Comparison of ENCODE assay signal across 23 cellular contexts in the genomic region with DNA sequence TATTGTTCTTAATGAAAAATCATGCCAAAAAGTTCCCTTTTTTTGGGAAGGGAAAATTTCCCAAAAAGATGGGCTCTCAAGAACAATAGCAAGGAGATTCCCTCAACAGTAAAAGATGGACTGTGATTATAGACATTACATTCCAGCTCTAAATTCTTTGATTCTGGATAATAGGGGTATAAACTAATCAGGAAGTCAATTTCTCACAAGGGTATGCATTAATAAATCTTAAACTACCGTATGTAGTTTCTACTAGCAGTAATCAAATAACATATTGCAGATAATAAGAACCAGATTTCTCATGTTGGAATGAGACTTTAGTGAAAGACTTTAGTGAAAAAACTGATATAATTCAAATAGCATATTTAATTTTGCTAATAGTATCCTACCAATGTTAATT.
"Had no signal": no experiment of that assay in that cellular context is flagged by ENCODE, and none has a peak within 500 bp of the region (broad histone marks: within the 10 kb centered on the region; RNA-seq: fewer than 3 reads in every experiment).

No MANE protein-coding gene starts in this region.

- H3K27ac ChIP-seq: colonic mucosa, coronary artery, dorsolateral prefrontal cortex, epithelial cell of prostate, esophagus muscularis mucosa, esophagus squamous epithelium, foreskin keratinocyte, gastrocnemius medialis, gastroesophageal sphincter, heart left ventricle, heart right ventricle had no signal

- H3K27me3 ChIP-seq: colonic mucosa, dorsolateral prefrontal cortex, esophagus muscularis mucosa, esophagus squamous epithelium, gastrocnemius medialis, gastroesophageal sphincter, heart left ventricle, heart right ventricle had no signal

- ATAC-seq: effector memory CD8-positive, alpha-beta T cell; esophagus mucosa; foreskin keratinocyte; gastrocnemius medialis; gastroesophageal sphincter had no signal

- H3K9me3 ChIP-seq: colonic mucosa, esophagus muscularis mucosa, esophagus squamous epithelium, gastrocnemius medialis, gastroesophageal sphincter, heart left ventricle, heart right ventricle had no signal

- H3K36me3 ChIP-seq: colonic mucosa, esophagus muscularis mucosa, esophagus squamous epithelium, gastrocnemius medialis, gastroesophageal sphincter, heart left ventricle, heart right ventricle had no signal

- H3K4me3 ChIP-seq: colonic mucosa, coronary artery, dorsolateral prefrontal cortex, esophagus muscularis mucosa, esophagus squamous epithelium, gastrocnemius medialis, gastroesophageal sphincter, heart left ventricle, heart right ventricle had no signal

- H3K4me1 ChIP-seq: colonic mucosa, esophagus muscularis mucosa, foreskin keratinocyte, gastrocnemius medialis, gastroesophageal sphincter had no signal

- DNase-seq: colonic mucosa; cortex of kidney; dermis blood vessel endothelial cell; dorsolateral prefrontal cortex; effector CD4-positive, alpha-beta T cell; effector CD8-positive, alpha-beta T cell; effector memory CD4-positive, alpha-beta T cell; effector memory CD8-positive, alpha-beta T cell; endodermal cell; erythroblast; esophagus squamous epithelium; foreskin keratinocyte; foreskin melanocyte; glutamatergic neuron; head of caudate nucleus; heart left ventricle; heart right ventricle had no signal
